11 cellular contexts compared by ENCODE assay signal in the genomic region with DNA sequence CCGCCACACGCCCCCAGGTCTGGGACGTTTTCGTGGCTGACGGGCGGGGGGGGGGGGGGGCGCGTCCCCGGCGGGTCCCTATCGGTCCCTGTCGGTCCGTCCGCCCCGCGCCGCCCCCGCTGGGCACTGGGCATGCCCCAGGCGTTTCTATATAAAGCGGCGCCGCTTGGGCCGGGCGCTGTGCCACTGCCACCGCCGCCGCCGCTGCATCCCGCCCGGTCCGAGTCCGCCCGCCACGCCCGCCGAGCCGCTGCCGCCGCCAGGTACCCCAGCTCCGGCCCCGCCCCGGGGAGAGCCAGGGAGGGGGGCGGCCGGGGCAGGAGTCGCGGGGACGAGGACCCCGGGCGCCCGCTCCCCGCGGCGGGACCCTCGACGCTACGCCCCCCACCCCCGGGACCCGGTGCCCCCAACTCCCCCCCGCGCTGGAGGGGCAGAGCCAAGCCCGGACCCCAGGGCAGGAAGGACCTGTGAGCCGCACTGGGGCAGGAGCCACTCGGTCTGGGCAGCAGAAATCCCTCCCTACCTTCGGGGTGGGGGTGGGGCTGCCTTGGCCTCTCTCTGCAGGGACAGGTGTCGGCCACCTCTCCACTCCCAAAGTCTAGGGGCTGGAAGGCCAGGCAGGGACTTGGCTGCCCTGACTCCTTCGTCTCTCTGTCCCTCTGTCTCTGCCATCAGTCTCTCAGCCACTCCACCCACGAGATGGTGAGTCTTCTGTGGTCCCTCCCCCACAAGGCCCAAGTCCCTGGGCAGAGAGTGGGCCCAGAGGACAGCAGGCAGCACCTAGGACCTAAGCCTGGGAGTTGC. TPM values are rescaled to one million over a fixed set of nuclear protein-coding genes. Genes with fewer than 3 reads are reported as not detected.
DNase-seq lines count a peak whose midpoint lies in the region; FAIRE-seq and TF ChIP-seq lines count a peak whose summit lies in the region.
"Had no signal": no experiment of that assay in that cellular context is flagged by ENCODE, and none has a peak within 500 bp of the region (broad histone marks: within the 10 kb centered on the region; RNA-seq: fewer than 3 reads in every experiment).

Gene CARNS1, plus strand, starts transcription at position 178 of the 804 bp plus-strand sequence. Its CDS starts 522 bp downstream, at position 700.

- no peak within 1 kb of the TSS for H3K9ac ChIP-seq in iPS-18a (ENCODE audit: low read length)

- peaks cover 67% of the 10 kb centered on the region for H3K4me1 Mint-ChIP-seq in activated naive CD8-positive, alpha-beta T cell treated with anti-CD3 and anti-CD28 coated beads for 36 hours
- peaks cover 76% of the 10 kb centered on the region for H3K4me1 Mint-ChIP-seq in stimulated activated naive CD8-positive, alpha-beta T cell treated with anti-CD3 and anti-CD28 coated beads, Interleukin-15, Interleukin-2, amounts not matched to agents 100 ng/mL and 50 ng/mL, for 24 hours (ENCODE audit: low read depth)

- H3K4me3 Mint-ChIP-seq in activated naive CD8-positive, alpha-beta T cell treated with anti-CD3 and anti-CD28 coated beads for 36 hours: peak within 1 kb of the TSS; percentile 75
- peak within 1 kb of the TSS; percentile 73 for H3K4me3 Mint-ChIP-seq in stimulated activated naive CD8-positive, alpha-beta T cell treated with anti-CD3 and anti-CD28 coated beads, Interleukin-15, Interleukin-2, amounts not matched to agents 100 ng/mL and 50 ng/mL, for 24 hours

- H3K4me3 ChIP-seq in iPS-18a (ENCODE audit: low read length): peak within 1 kb of the TSS; percentile 33
- H3K4me3 ChIP-seq: HAP-1, SJSA1 had no signal

- no peaks in the 10 kb centered on the region for H3K4me1 ChIP-seq in iPS-18a (ENCODE audit: control insufficient read depth, low read depth, low read length)

- H3K27me3 ChIP-seq in iPS-18a (ENCODE audit: control insufficient read depth, insufficient read depth, low read length): peaks cover 25% of the 10 kb centered on the region

- no peak for FAIRE-seq in H54 (lab: Jason Lieb, UNC)

- H3K36me3 ChIP-seq in iPS-18a (ENCODE audit: control insufficient read depth, low read depth, low read length): no peaks in the 10 kb centered on the region
- H3K36me3 ChIP-seq: HAP-1 had no signal

- H3K27ac ChIP-seq in iPS-18a (ENCODE audit: low read length): no peak within 1 kb of the TSS
- H3K27ac ChIP-seq: SJSA1 had no signal

- peak; percentile 17 for DNase-seq in NCI-H1105 treated with DMSO at 0.1 percent for 48 hours (lab: John Stamatoyannopoulos, UW)
- no peak for DNase-seq in NCI-H1105 (lab: John Stamatoyannopoulos, UW)
- no peak for DNase-seq in activated naive CD8-positive, alpha-beta T cell treated with anti-CD3 and anti-CD28 coated beads for 36 hours
- no peak for DNase-seq in H54 (ENCODE audit: insufficient read length, low spot score)
- DNase-seq in T1000 (lab: John Stamatoyannopoulos, UW): no peak
- DNase-seq in SHP77 (lab: John Stamatoyannopoulos, UW): no peak
- DNase-seq: ACHN had no signal

- H3K9me3 ChIP-seq in iPS-18a (ENCODE audit: control insufficient read depth, low read depth, low read length): no peaks in the 10 kb centered on the region
- H3K9me3 ChIP-seq: HAP-1 had no signal

- H3K27ac Mint-ChIP-seq in activated naive CD8-positive, alpha-beta T cell treated with anti-CD3 and anti-CD28 coated beads for 36 hours: peak within 1 kb of the TSS; percentile 89
- peak within 1 kb of the TSS; percentile 70 for H3K27ac Mint-ChIP-seq in stimulated activated naive CD8-positive, alpha-beta T cell treated with anti-CD3 and anti-CD28 coated beads, Interleukin-15, Interleukin-2, amounts not matched to agents 100 ng/mL and 50 ng/mL, for 24 hours

- TF ChIP-seq POLR2A in H54 (IDR thresholded peaks at IDR 0.05; ENCODE audit: low read depth, low read length): no peak

- no peaks in the 10 kb centered on the region for H3K9me3 Mint-ChIP-seq in activated naive CD8-positive, alpha-beta T cell treated with anti-CD3 and anti-CD28 coated beads for 36 hours
- no peaks in the 10 kb centered on the region for H3K9me3 Mint-ChIP-seq in stimulated activated naive CD8-positive, alpha-beta T cell treated with anti-CD3 and anti-CD28 coated beads, Interleukin-15, Interleukin-2, amounts not matched to agents 100 ng/mL and 50 ng/mL, for 24 hours

- H3K27me3 Mint-ChIP-seq in activated naive CD8-positive, alpha-beta T cell treated with anti-CD3 and anti-CD28 coated beads for 36 hours: no peaks in the 10 kb centered on the region
- H3K27me3 Mint-ChIP-seq in stimulated activated naive CD8-positive, alpha-beta T cell treated with anti-CD3 and anti-CD28 coated beads, Interleukin-15, Interleukin-2, amounts not matched to agents 100 ng/mL and 50 ng/mL, for 24 hours: no peaks in the 10 kb centered on the region

- H3K36me3 Mint-ChIP-seq in activated naive CD8-positive, alpha-beta T cell treated with anti-CD3 and anti-CD28 coated beads for 36 hours: peaks cover 4% of the 10 kb centered on the region
- H3K36me3 Mint-ChIP-seq in stimulated activated naive CD8-positive, alpha-beta T cell treated with anti-CD3 and anti-CD28 coated beads, Interleukin-15, Interleukin-2, amounts not matched to agents 100 ng/mL and 50 ng/mL, for 24 hours (ENCODE audit: low read depth): no peaks in the 10 kb centered on the region

RNA-seq across cellular contexts. Expression of gene CARNS1, which starts in this region (rescaled TPM):
- total RNA-seq in activated naive CD8-positive, alpha-beta T cell treated with anti-CD3 and anti-CD28 coated beads for 36 hours: 1 to 10 TPM; 3.1 to 3.7 TPM
- total RNA-seq: SJSA1 had no signal
